Comparison of ENCODE assay signal across 32 cellular contexts in genomic region chr6:140300331-140300730, GRCh38.
"Had no signal": no experiment of that assay in that cellular context is flagged by ENCODE, and none has a peak within 500 bp of the region (broad histone marks: within the 10 kb centered on the region; RNA-seq: fewer than 3 reads in every experiment).

No MANE protein-coding gene starts in this region.

- H3K4me1 ChIP-seq: adrenal gland, ascending aorta had no signal

- H3K9me3 ChIP-seq: adrenal gland, ascending aorta had no signal

- ATAC-seq: activated CD8-positive, alpha-beta T cell treated with anti-CD3 and anti-CD28 coated beads for 36 hours; activated naive CD4-positive, alpha-beta T cell treated with anti-CD3 and anti-CD28 coated beads, Interleukin-2, amount 50 U/mL, for 72 hours; activated T-cell treated with anti-CD3 and anti-CD28 coated beads, Interleukin-2, amount 50 U/mL, for 4 hours; activated T-cell treated with anti-CD3 and anti-CD28 coated beads, Interleukin-2, amount 50 U/mL, for 72 hours; activated T-helper 17 cell treated with anti-CD3 and anti-CD28 coated beads, Interleukin-2, amount 50 U/mL, for 72 hours had no signal

- DNase-seq: activated B cell treated with CpG ODN at 0.5 μM for 24 hours; activated CD4-positive, alpha-beta memory T cell treated with anti-CD3 and anti-CD28 coated beads for 36 hours; activated CD4-positive, alpha-beta T cell treated with anti-CD3 and anti-CD28 coated beads for 4 hours; activated CD4-positive, alpha-beta T cell treated with anti-CD3 and anti-CD28 coated beads, Interleukin-2, amount 10 ng/mL, durations not matched to agents 24 days and 14 days; activated CD4-positive, alpha-beta T cell treated with anti-CD3 and anti-CD28 coated beads, Interleukin-2, amount 50 U/mL, for 1 hour; activated CD4-positive, alpha-beta T cell treated with anti-CD3 and anti-CD28 coated beads, Interleukin-2, amount 50 U/mL, for 4 hours; activated CD4-positive, CD25-positive, alpha-beta regulatory T cell treated with anti-CD3 and anti-CD28 coated beads, Interleukin-2, amount 50 U/mL, for 72 hours; activated CD8-positive, alpha-beta memory T cell treated with anti-CD3 and anti-CD28 coated beads, Interleukin-2, amount 50 U/mL, for 4 hours; activated CD8-positive, alpha-beta T cell treated with anti-CD3 and anti-CD28 coated beads for 36 hours; activated effector memory CD4-positive, alpha-beta T cell treated with anti-CD3 and anti-CD28 coated beads, Interleukin-2, amount 50 U/mL, for 16 hours; activated gamma-delta T cell treated with Interleukin-2 at 50 U/mL for 16 hours; activated naive CD4-positive, alpha-beta T cell; activated naive CD4-positive, alpha-beta T cell treated with anti-CD3 and anti-CD28 coated beads for 36 hours; activated naive CD4-positive, alpha-beta T cell treated with anti-CD3 and anti-CD28 coated beads, Interleukin-2, amount 50 U/mL, for 16 hours; activated naive CD8-positive, alpha-beta T cell treated with anti-CD3 and anti-CD28 coated beads for 36 hours; activated T-cell treated with anti-CD3 and anti-CD28 coated beads for 4 hours; activated T-cell treated with anti-CD3 and anti-CD28 coated beads, Interleukin-2, amount 50 U/mL, for 1 hour; activated T-cell treated with anti-CD3 and anti-CD28 coated beads, Interleukin-2, amount 50 U/mL, for 4 hours; activated T-cell treated with anti-CD3 and anti-CD28 coated beads, Interleukin-2, amount 50 U/mL, for 72 hours; adrenal gland; amniotic stem cell; anterior cingulate cortex; caudate nucleus; cerebellar nuclear complex; T-helper 1 cell; T-helper 2 cell; T-helper 9 cell had no signal

- H3K27me3 ChIP-seq: adrenal gland, ascending aorta, cardiac muscle cell had no signal

- H3K27ac ChIP-seq: adrenal gland, ascending aorta, cardiac muscle cell, VCaP had no signal

- H3K4me3 ChIP-seq: adrenal gland, ascending aorta, cardiac muscle cell had no signal

- H3K36me3 ChIP-seq: adrenal gland, ascending aorta, cardiac muscle cell had no signal
